ENCODE assay signal across 9 cellular contexts in the genomic region with DNA sequence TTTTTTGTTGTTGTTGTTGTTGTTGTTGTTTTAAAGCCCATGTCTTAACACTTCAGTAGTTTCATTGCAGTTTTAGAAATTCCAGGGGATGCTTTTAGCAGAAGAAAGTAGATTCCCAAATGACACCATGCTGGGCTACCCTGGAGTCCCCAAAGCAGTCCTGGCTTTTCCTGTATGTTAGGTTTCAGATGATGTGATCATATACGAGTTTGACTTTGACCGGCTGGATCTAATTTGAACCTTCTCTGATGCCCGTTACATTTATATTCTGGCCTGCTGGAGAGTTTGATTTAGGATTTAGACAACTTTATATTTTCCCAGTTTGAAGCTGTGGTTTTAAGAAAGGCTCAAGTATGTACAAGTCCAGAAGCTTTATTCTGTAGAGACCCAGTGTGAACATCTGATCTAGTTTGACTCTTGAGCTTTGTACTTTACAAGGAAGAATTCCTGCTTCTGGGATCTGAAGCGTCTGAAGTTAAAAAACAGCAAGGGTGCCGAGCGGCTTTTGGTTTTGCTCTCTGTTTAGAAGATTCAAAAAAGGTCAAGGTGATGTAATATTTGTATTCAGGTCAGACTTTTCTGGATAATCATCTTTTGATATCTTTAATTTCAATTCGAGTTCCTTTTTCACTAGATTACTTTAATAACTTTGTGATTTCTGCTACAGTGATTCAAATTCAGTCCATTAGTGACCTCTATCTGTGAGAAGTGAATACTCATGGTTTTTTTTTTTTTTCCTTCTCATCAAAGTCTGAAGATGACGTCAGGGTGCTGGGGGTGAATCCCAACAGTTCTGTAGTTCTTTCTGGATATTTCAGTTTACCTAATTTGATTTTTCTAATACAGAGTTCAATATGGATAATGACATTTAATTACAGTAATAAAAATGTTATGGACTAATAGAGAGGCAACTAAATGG. TPM values are rescaled to one million over a fixed set of nuclear protein-coding genes. Genes with fewer than 3 reads are reported as not detected.
DNase-seq lines count a peak whose midpoint lies in the region; ATAC-seq, FAIRE-seq and TF ChIP-seq lines count a peak whose summit lies in the region.
"Had no signal": no experiment of that assay in that cellular context is flagged by ENCODE, and none has a peak within 500 bp of the region (broad histone marks: within the 10 kb centered on the region; RNA-seq: fewer than 3 reads in every experiment).

No MANE protein-coding gene starts in this region.

- no peak overlapping the region for H3K4me3 Mint-ChIP-seq in activated T-helper 2 cell treated with anti-CD3 and anti-CD28 coated beads, Interferon-gamma antibody, Interleukin-2, Interleukin-4, amounts not matched to agents 10 μg/mL and 5 μg/mL and 100 μg/mL, durations not matched to agents 14 hours and 24 hours and 36 hours (ENCODE audit: low read depth)
- H3K4me3 Mint-ChIP-seq: dendritic cell treated with granulocyte-macrophage colony-stimulating factor and Interleukin-4, amounts not matched to agents 40 ng/mL and 50 ng/mL, for 4 days had no signal

- DNase-seq in Daoy (ENCODE audit: low read depth) (peak; percentile 28), NCI-H69 (lab: John Stamatoyannopoulos, UW) (peak; percentile 69), erythroblast (lab: John Stamatoyannopoulos, UW) (peak; percentile 10 to 18), pancreas (no peak)
- DNase-seq in stimulated activated CD4-positive, alpha-beta T cell treated with anti-CD3 and anti-CD28 coated beads, Interleukin-4, amount 100 ng/mL, for 4 hours = no peak
- no peak for DNase-seq in activated T-helper 2 cell treated with anti-CD3 and anti-CD28 coated beads, Interferon-gamma antibody, Interleukin-2, Interleukin-4, amounts not matched to agents 10 μg/mL and 5 μg/mL and 100 μg/mL, durations not matched to agents 14 hours and 24 hours and 36 hours (ENCODE audit: low spot score)
- no peak for DNase-seq in activated naive CD4-positive, alpha-beta T cell treated with anti-CD3 and anti-CD28 coated beads, Interleukin-2, amount 50 U/mL, for 16 hours

- H3K27ac Mint-ChIP-seq in activated T-helper 2 cell treated with anti-CD3 and anti-CD28 coated beads, Interferon-gamma antibody, Interleukin-2, Interleukin-4, amounts not matched to agents 10 μg/mL and 5 μg/mL and 100 μg/mL, durations not matched to agents 14 hours and 24 hours and 36 hours = no peak overlapping the region
- H3K27ac Mint-ChIP-seq: dendritic cell treated with granulocyte-macrophage colony-stimulating factor and Interleukin-4, amounts not matched to agents 40 ng/mL and 50 ng/mL, for 4 days had no signal

- H3K9me3 ChIP-seq in pancreas = no peaks in the 10 kb centered on the region

- H3K4me1 Mint-ChIP-seq in activated T-helper 2 cell treated with anti-CD3 and anti-CD28 coated beads, Interferon-gamma antibody, Interleukin-2, Interleukin-4, amounts not matched to agents 10 μg/mL and 5 μg/mL and 100 μg/mL, durations not matched to agents 14 hours and 24 hours and 36 hours (ENCODE audit: low read depth) = peaks cover 8% of the 10 kb centered on the region

- peak; percentile 26 to 44 (median 37) for ATAC-seq in pancreas
- no peak for ATAC-seq in GM21423 (IDR thresholded peaks at IDR 0.05; ENCODE audit: unreplicated experiment)

- H3K27me3 ChIP-seq in pancreas = no peaks in the 10 kb centered on the region

- H3K36me3 ChIP-seq in pancreas = no peaks in the 10 kb centered on the region

- 8 to 11% methylated on average over 8 of the region's 8 CpGs for WGBS in pancreas, 2 donors

- TF ChIP-seq POLR2A in erythroblast (IDR thresholded peaks at IDR 0.05; ENCODE audit: low read length) = no peak

- no peaks in the 10 kb centered on the region for H3K36me3 Mint-ChIP-seq in activated T-helper 2 cell treated with anti-CD3 and anti-CD28 coated beads, Interferon-gamma antibody, Interleukin-2, Interleukin-4, amounts not matched to agents 10 μg/mL and 5 μg/mL and 100 μg/mL, durations not matched to agents 14 hours and 24 hours and 36 hours (ENCODE audit: low read depth)

- H3K9me3 Mint-ChIP-seq in activated T-helper 2 cell treated with anti-CD3 and anti-CD28 coated beads, Interferon-gamma antibody, Interleukin-2, Interleukin-4, amounts not matched to agents 10 μg/mL and 5 μg/mL and 100 μg/mL, durations not matched to agents 14 hours and 24 hours and 36 hours = no peaks in the 10 kb centered on the region
- H3K9me3 Mint-ChIP-seq: dendritic cell treated with granulocyte-macrophage colony-stimulating factor and Interleukin-4, amounts not matched to agents 40 ng/mL and 50 ng/mL, for 4 days had no signal

- peaks cover 0 to 6% (median 4%) of the 10 kb centered on the region in 3 donors for H3K4me1 ChIP-seq in pancreas

- peak in 2 of 4 donors; percentile 16 to 36 for TF ChIP-seq CTCF in pancreas (IDR thresholded peaks at IDR 0.05)

- intact Hi-C loops in pancreas (cut with DNase I) = no loop called here
- intact Hi-C loops in activated T-helper 2 cell treated with anti-CD3 and anti-CD28 coated beads, Interferon-gamma antibody, Interleukin-2, Interleukin-4, amounts not matched to agents 10 μg/mL and 5 μg/mL and 100 μg/mL, durations not matched to agents 14 hours and 24 hours and 36 hours (cut with micrococcal nuclease) = no loop called here

- H3K27ac ChIP-seq in pancreas = peak overlapping the region in 2 of 4 donors; percentile 91 to 96

- peaks cover 42% of the 10 kb centered on the region for H3K27me3 Mint-ChIP-seq in activated T-helper 2 cell treated with anti-CD3 and anti-CD28 coated beads, Interferon-gamma antibody, Interleukin-2, Interleukin-4, amounts not matched to agents 10 μg/mL and 5 μg/mL and 100 μg/mL, durations not matched to agents 14 hours and 24 hours and 36 hours (ENCODE audit: low read depth)

- peak; percentile 82 for FAIRE-seq in pancreas (lab: Jason Lieb, UNC)

- H3K4me3 ChIP-seq in pancreas = peak overlapping the region in 3 of 4 donors; percentile 61 to 82 (median 66)

RNA-seq across cellular contexts. Expression of a gene that starts 6.2 kb away (rescaled TPM):
- total RNA-seq in Daoy (2014; rRNA removed; shearing (Covaris generic)) = 0.03 and 0.86 TPM in 2 replicates
- total RNA-seq in pancreas = 100 to 1,000 TPM in 3 of 6 donors, 10 to 100 TPM in 3; 62.8 to 229 (median 91.7) TPM
- 100 to 1,000 TPM; 119 to 125 TPM for polyA plus RNA-seq in pancreas
- not detected in 2 replicates for total RNA-seq in activated T-helper 2 cell treated with anti-CD3 and anti-CD28 coated beads, Interferon-gamma antibody, Interleukin-2, Interleukin-4, amounts not matched to agents 10 μg/mL and 5 μg/mL and 100 μg/mL, durations not matched to agents 14 hours and 24 hours and 36 hours

Comparison
In these comparisons a context has a peak if more than half of its experiments do, and no peak if none do; other contexts are left out.
1. DNase-seq: peak in Daoy (single experiment), NCI-H69 (single experiment) and erythroblast (2 of 2); none in pancreas (0 of 6), stimulated activated CD4-positive, alpha-beta T cell treated with anti-CD3 and anti-CD28 coated beads, Interleukin-4, amount 100 ng/mL, for 4 hours (0 of 2), activated T-helper 2 cell treated with anti-CD3 and anti-CD28 coated beads, Interferon-gamma antibody, Interleukin-2, Interleukin-4, amounts not matched to agents 10 μg/mL and 5 μg/mL and 100 μg/mL, durations not matched to agents 14 hours and 24 hours and 36 hours (single experiment) and activated naive CD4-positive, alpha-beta T cell treated with anti-CD3 and anti-CD28 coated beads, Interleukin-2, amount 50 U/mL, for 16 hours (single experiment).
2. RNA of a gene that starts 6.2 kb away (total RNA-seq): 62.8 to 229 TPM in pancreas; 0.03 to 0.86 TPM in Daoy and not detected in activated T-helper 2 cell treated with anti-CD3 and anti-CD28 coated beads, Interferon-gamma antibody, Interleukin-2, Interleukin-4, amounts not matched to agents 10 μg/mL and 5 μg/mL and 100 μg/mL, durations not matched to agents 14 hours and 24 hours and 36 hours; every median in the first group is over 10 times any median in the second.